In genomic region chr22:41768420-41768819, GRCh38 we compare ENCODE assay signal across 14 cellular contexts. TPM values are rescaled to one million over a fixed set of nuclear protein-coding genes. Genes with fewer than 3 reads are reported as not detected.
DNase-seq lines count a peak whose midpoint lies in the region; ATAC-seq and TF ChIP-seq lines count a peak whose summit lies in the region.
"Had no signal": no experiment of that assay in that cellular context is flagged by ENCODE, and none has a peak within 500 bp of the region (broad histone marks: within the 10 kb centered on the region; RNA-seq: fewer than 3 reads in every experiment).

No MANE protein-coding gene starts in this region.

- peak; percentile 91 for ATAC-seq in naive thymus-derived CD4-positive, alpha-beta T cell

- H3F3A ChIP-seq in GM23248 (ENCODE audit: insufficient read depth) = peaks cover 4% of the 10 kb centered on the region; the same call in 1 of the 2 replicates

- no peaks in the 10 kb centered on the region for H3K36me3 ChIP-seq in GM23248 (ENCODE audit: low read depth)
- no peaks in the 10 kb centered on the region for H3K36me3 ChIP-seq in naive thymus-derived CD4-positive, alpha-beta T cell (ENCODE audit: control insufficient read depth in 2 of 3, insufficient read depth in 3 of 3, low read length in 3 of 3)
- H3K36me3 ChIP-seq: pancreas had no signal

- H3K9ac ChIP-seq in GM23248 = no peak overlapping the region
- H3K9ac ChIP-seq: KMS-11 had no signal

- H4K20me1 ChIP-seq in GM23248 (ENCODE audit: insufficient read depth) = no peaks in the 10 kb centered on the region

- H3K4me2 ChIP-seq in GM23248 (ENCODE audit: unreplicated experiment) = no peak overlapping the region
- H3K4me2 ChIP-seq: KMS-11 had no signal

- peaks cover 0 to 6% (median 0%) of the 10 kb centered on the region in 5 donors for H3K27me3 Mint-ChIP-seq in naive thymus-derived CD4-positive, alpha-beta T cell
- H3K27me3 Mint-ChIP-seq: activated CD4-positive, alpha-beta memory T cell treated with anti-CD3 and anti-CD28 coated beads for 36 hours had no signal

- H2AFZ ChIP-seq in GM23248 = peak overlapping the region; percentile 29; the same call in 1 of the 2 replicates

- in situ Hi-C loops in GM23248 (cut with MboI) = no loop called here

- TF ChIP-seq CTCF in choroid plexus epithelial cell (conservative IDR thresholded peaks at IDR 0.05; ENCODE audit: low read depth, low read length) = no peak

- H3K9me2 ChIP-seq in GM23248 (ENCODE audit: insufficient read depth) = no peaks in the 10 kb centered on the region

- intact Hi-C loops in naive thymus-derived CD4-positive, alpha-beta T cell (cut with micrococcal nuclease) = no loop called here

- peaks cover 0 to 10% (median 0%) of the 10 kb centered on the region in 7 donors for H3K4me1 Mint-ChIP-seq in naive thymus-derived CD4-positive, alpha-beta T cell

- CTCF ChIA-PET in naive thymus-derived CD4-positive, alpha-beta T cell (lab: Charles Lee) = interaction anchor here (1.1 kb wide), 1 partner anchor 22 kb away, joined by 3 read pairs; no protein-coding TSS in a partner anchor

- POLR2A ChIA-PET in naive thymus-derived CD4-positive, alpha-beta T cell (lab: Charles Lee) = interaction anchor here (0.8 kb wide), 1 partner anchor 108 kb away, joined by 3 read pairs; no protein-coding TSS in a partner anchor

- DNase-seq in GM23248 = peak; percentile 36
- peak; percentile 78 for DNase-seq in MV-4-11 (lab: John Stamatoyannopoulos, UW)
- DNase-seq in choroid plexus epithelial cell (ENCODE audit: low read depth) = peak; percentile 40
- DNase-seq in naive thymus-derived CD4-positive, alpha-beta T cell = no peak
- DNase-seq in GM03348 (ENCODE audit: low spot score) = no peak
- no peak for DNase-seq in 8988T
- DNase-seq in ecto neural progenitor cell (ENCODE audit: low spot score) = no peak
- DNase-seq: activated CD4-positive, alpha-beta memory T cell treated with anti-CD3 and anti-CD28 coated beads for 36 hours; anterior cingulate cortex; DND-41; NCI-H446 treated with DMSO at 0.1 percent for 48 hours; pancreas had no signal

- H3K36me3 Mint-ChIP-seq in naive thymus-derived CD4-positive, alpha-beta T cell = no peaks in the 10 kb centered on the region
- H3K36me3 Mint-ChIP-seq: activated CD4-positive, alpha-beta memory T cell treated with anti-CD3 and anti-CD28 coated beads for 36 hours had no signal

- no peaks in the 10 kb centered on the region for H3K4me1 ChIP-seq in GM23248 (ENCODE audit: insufficient read depth)
- H3K4me1 ChIP-seq in naive thymus-derived CD4-positive, alpha-beta T cell (ENCODE audit: control insufficient read depth in 2 of 2, insufficient read depth in 2 of 2, low read length in 2 of 2) = no peaks in the 10 kb centered on the region
- H3K4me1 ChIP-seq: pancreas had no signal

- no peak overlapping the region for H3K27ac Mint-ChIP-seq in naive thymus-derived CD4-positive, alpha-beta T cell
- H3K27ac Mint-ChIP-seq: activated CD4-positive, alpha-beta memory T cell treated with anti-CD3 and anti-CD28 coated beads for 36 hours had no signal

- no peak overlapping the region for H3K27ac ChIP-seq in GM23248
- H3K27ac ChIP-seq in naive thymus-derived CD4-positive, alpha-beta T cell (ENCODE audit: low read depth, low read length) = no peak overlapping the region
- H3K27ac ChIP-seq: KMS-11, pancreas, SK-N-MC had no signal

- H3K4me3 ChIP-seq in GM23248 = no peak overlapping the region
- no peak overlapping the region for H3K4me3 ChIP-seq in choroid plexus epithelial cell (ENCODE audit: low read depth, low read length)
- H3K4me3 ChIP-seq in naive thymus-derived CD4-positive, alpha-beta T cell (ENCODE audit: low read length) = no peak overlapping the region
- H3K4me3 ChIP-seq: pancreas, SK-N-MC had no signal

- no peak overlapping the region for H3K4me3 Mint-ChIP-seq in naive thymus-derived CD4-positive, alpha-beta T cell
- H3K4me3 Mint-ChIP-seq: activated CD4-positive, alpha-beta memory T cell treated with anti-CD3 and anti-CD28 coated beads for 36 hours had no signal

- peaks cover 0 to 2% (median 0%) of the 10 kb centered on the region in 11 donors for H3K9me3 Mint-ChIP-seq in naive thymus-derived CD4-positive, alpha-beta T cell
- H3K9me3 Mint-ChIP-seq: activated CD4-positive, alpha-beta memory T cell treated with anti-CD3 and anti-CD28 coated beads for 36 hours had no signal

- no peaks in the 10 kb centered on the region for H3K79me2 ChIP-seq in GM23248 (ENCODE audit: insufficient read depth)

- 55 to 63% methylated on average over 2 of the region's 2 CpGs for WGBS in GM23248 (ENCODE audit: low coverage in 1 of 2, low lambda C conversion rate in 2 of 2, missing lambda C conversion rate in 2 of 2), 2 experiments

- H3K9me3 ChIP-seq in GM23248 (ENCODE audit: low read depth) = no peaks in the 10 kb centered on the region
- no peaks in the 10 kb centered on the region for H3K9me3 ChIP-seq in naive thymus-derived CD4-positive, alpha-beta T cell (ENCODE audit: control insufficient read depth in 2 of 3, low read length in 3 of 3)
- H3K9me3 ChIP-seq: pancreas had no signal

- no peaks in the 10 kb centered on the region for H3K27me3 ChIP-seq in GM23248 (replicated peaks; ENCODE audit: insufficient read depth)
- no peaks in the 10 kb centered on the region for H3K27me3 ChIP-seq in naive thymus-derived CD4-positive, alpha-beta T cell (ENCODE audit: control insufficient read depth in 2 of 2, insufficient read depth in 2 of 2, low read length in 2 of 2)
- H3K27me3 ChIP-seq: pancreas had no signal

RNA-seq across cellular contexts. Expression of gene CCDC134, which starts 32.1 kb away (rescaled TPM):
- 3.9 and 4.0 TPM in 2 replicates for total RNA-seq in GM23248 (2014; rRNA removed; shearing (Covaris generic))
- 4.4 and 5.3 TPM in 2 replicates for polyA plus RNA-seq in GM23248 (2016; fragmentation: Nextera tagmentation; extraction: Ambion mirVana)
- 10 to 100 TPM; 13.7 to 22.8 (median 18.2) TPM for total RNA-seq in naive thymus-derived CD4-positive, alpha-beta T cell
- 1 to 10 TPM; 4.5 to 9.1 TPM for polyA plus RNA-seq in naive thymus-derived CD4-positive, alpha-beta T cell

Comparison
In these comparisons a context has a peak if more than half of its experiments do, and no peak if none do; other contexts are left out.
1. DNase-seq: peak in GM23248 (single experiment), MV-4-11 (single experiment) and choroid plexus epithelial cell (single experiment); none in naive thymus-derived CD4-positive, alpha-beta T cell (0 of 9), GM03348 (single experiment), 8988T (single experiment) and ecto neural progenitor cell (single experiment).